In genomic region chr6:158157064-158157764, GRCh38 we compare ENCODE assay signal across 28 cellular contexts.
"Had no signal": no experiment of that assay in that cellular context is flagged by ENCODE, and none has a peak within 500 bp of the region (broad histone marks: within the 10 kb centered on the region; RNA-seq: fewer than 3 reads in every experiment).

No MANE protein-coding gene starts in this region.

- H3K4me3 Mint-ChIP-seq: activated CD4-positive, alpha-beta memory T cell treated with anti-CD3 and anti-CD28 coated beads for 36 hours; activated CD4-positive, alpha-beta T cell treated with anti-CD3 and anti-CD28 coated beads, Interleukin-2, amount 10 ng/mL, durations not matched to agents 24 days and 14 days; activated T-cell treated with anti-CD3 and anti-CD28 coated beads, Interleukin-2, amount 50 U/mL, for 4 hours; activated T-helper 17 cell treated with anti-CD3 and anti-CD28 coated beads, Interleukin-2, amount 50 U/mL, for 72 hours; natural killer cell; neural progenitor cell had no signal

- FAIRE-seq: islet of Langerhans had no signal

- H3K4me1 Mint-ChIP-seq: activated T-helper 17 cell treated with anti-CD3 and anti-CD28 coated beads, Interleukin-2, amount 50 U/mL, for 72 hours; natural killer cell; neural progenitor cell had no signal

- DNase-seq: activated CD4-positive, alpha-beta memory T cell treated with anti-CD3 and anti-CD28 coated beads for 36 hours; activated CD4-positive, alpha-beta T cell treated with anti-CD3 and anti-CD28 coated beads, Interleukin-2, amount 10 ng/mL, durations not matched to agents 24 days and 14 days; activated CD4-positive, CD25-positive, alpha-beta regulatory T cell treated with anti-CD3 and anti-CD28 coated beads, Interleukin-2, amount 50 U/mL, for 72 hours; activated gamma-delta T cell treated with Interleukin-2 at 50 U/mL for 16 hours; activated naive CD4-positive, alpha-beta T cell treated with anti-CD3 and anti-CD28 coated beads, Interleukin-2, amount 50 U/mL, for 16 hours; activated T-cell treated with anti-CD3 and anti-CD28 coated beads, Interleukin-2, amount 50 U/mL, for 4 hours; amygdala; dermis blood vessel endothelial cell; effector CD4-positive, alpha-beta T cell; esophagus squamous epithelium; foreskin melanocyte; heart right ventricle; left ventricle myocardium inferior; mesendoderm; natural killer cell; occipital lobe; posterior cingulate gyrus; right cardiac atrium; stimulated activated CD4-positive, alpha-beta T cell treated with anti-CD3 and anti-CD28 coated beads, Interleukin-4, amount 100 ng/mL, for 1 hour; stimulated activated naive CD8-positive, alpha-beta T cell treated with anti-CD3 and anti-CD28 coated beads, Interleukin-15, Interleukin-2, amounts not matched to agents 100 U/mL and 50 U/mL, for 24 hours; T1000; testis; transverse colon had no signal

- H3K27me3 Mint-ChIP-seq: activated CD4-positive, alpha-beta memory T cell treated with anti-CD3 and anti-CD28 coated beads for 36 hours; activated CD4-positive, alpha-beta T cell treated with anti-CD3 and anti-CD28 coated beads, Interleukin-2, amount 10 ng/mL, durations not matched to agents 24 days and 14 days; activated T-helper 17 cell treated with anti-CD3 and anti-CD28 coated beads, Interleukin-2, amount 50 U/mL, for 72 hours had no signal

- H3K4me2 ChIP-seq: neural progenitor cell had no signal

- H3K27ac Mint-ChIP-seq: activated CD4-positive, alpha-beta memory T cell treated with anti-CD3 and anti-CD28 coated beads for 36 hours; activated CD4-positive, alpha-beta T cell treated with anti-CD3 and anti-CD28 coated beads, Interleukin-2, amount 10 ng/mL, durations not matched to agents 24 days and 14 days; activated T-helper 17 cell treated with anti-CD3 and anti-CD28 coated beads, Interleukin-2, amount 50 U/mL, for 72 hours; natural killer cell; neural progenitor cell had no signal

- H3K36me3 ChIP-seq: left ventricle myocardium inferior, transverse colon had no signal

- H2AFZ ChIP-seq: neural progenitor cell had no signal

- H3K9me3 Mint-ChIP-seq: activated CD4-positive, alpha-beta memory T cell treated with anti-CD3 and anti-CD28 coated beads for 36 hours; activated CD4-positive, alpha-beta T cell treated with anti-CD3 and anti-CD28 coated beads, Interleukin-2, amount 10 ng/mL, durations not matched to agents 24 days and 14 days; activated T-cell treated with anti-CD3 and anti-CD28 coated beads, Interleukin-2, amount 50 U/mL, for 4 hours; activated T-helper 17 cell treated with anti-CD3 and anti-CD28 coated beads, Interleukin-2, amount 50 U/mL, for 72 hours; natural killer cell; neural progenitor cell had no signal

- H3K27me3 ChIP-seq: esophagus squamous epithelium, heart right ventricle, neural progenitor cell, testis, transverse colon had no signal

- H3K36me3 Mint-ChIP-seq: natural killer cell had no signal

- H3K27ac ChIP-seq: epithelial cell of prostate, esophagus squamous epithelium, heart right ventricle, left ventricle myocardium inferior, neural progenitor cell, testis, transverse colon had no signal

- H3K4me1 ChIP-seq: left ventricle myocardium inferior, testis had no signal

- H3K4me3 ChIP-seq: esophagus squamous epithelium, heart right ventricle, left ventricle myocardium inferior, lung, neural progenitor cell, testis, transverse colon had no signal

- H3K9ac ChIP-seq: neural progenitor cell had no signal

- ATAC-seq: activated T-cell treated with anti-CD3 and anti-CD28 coated beads, Interleukin-2, amount 50 U/mL, for 4 hours; activated T-helper 17 cell treated with anti-CD3 and anti-CD28 coated beads, Interleukin-2, amount 50 U/mL, for 72 hours; heart right ventricle; natural killer cell; right cardiac atrium; stimulated activated naive CD8-positive, alpha-beta T cell treated with anti-CD3 and anti-CD28 coated beads, Interleukin-15, Interleukin-2, amounts not matched to agents 100 U/mL and 50 U/mL, for 24 hours had no signal

- H3K9me3 ChIP-seq: esophagus squamous epithelium, heart right ventricle, left ventricle myocardium inferior, testis, transverse colon had no signal
